ENCODE assay signal across 18 cellular contexts in genomic region chrX:123728001-123728400, GRCh38. TPM values are rescaled to one million over a fixed set of nuclear protein-coding genes. Genes with fewer than 3 reads are reported as not detected.
DNase-seq lines count a peak whose midpoint lies in the region; ATAC-seq and TF ChIP-seq lines count a peak whose summit lies in the region.
"Had no signal": no experiment of that assay in that cellular context is flagged by ENCODE, and none has a peak within 500 bp of the region (broad histone marks: within the 10 kb centered on the region; RNA-seq: fewer than 3 reads in every experiment).

No MANE protein-coding gene starts in this region.

- no peak overlapping the region for H2AFZ ChIP-seq in MM.1S (ENCODE audit: low read length)

- H3K9ac ChIP-seq in MM.1S (ENCODE audit: low read length) = no peak overlapping the region

- H3K4me1 Mint-ChIP-seq in activated T-cell treated with anti-CD3 and anti-CD28 coated beads, Interleukin-2, amount 50 U/mL, for 72 hours (ENCODE audit: low read depth) = peaks cover 36% of the 10 kb centered on the region
- H3K4me1 Mint-ChIP-seq in activated T-cell treated with anti-CD3 and anti-CD28 coated beads, Interleukin-2, amount 50 U/mL, for 4 hours (ENCODE audit: low read depth) = peaks cover 34% of the 10 kb centered on the region
- H3K4me1 Mint-ChIP-seq in activated T-helper 2 cell treated with anti-CD3 and anti-CD28 coated beads, Interferon-gamma antibody, Interleukin-2, Interleukin-4, amounts not matched to agents 10 μg/mL and 5 μg/mL and 100 μg/mL, durations not matched to agents 14 hours and 24 hours and 36 hours (ENCODE audit: low read depth) = peaks cover 22% of the 10 kb centered on the region
- peaks cover 14 to 70% (median 57%) of the 10 kb centered on the region in 7 donors for H3K4me1 Mint-ChIP-seq in naive thymus-derived CD4-positive, alpha-beta T cell

- H3K27ac Mint-ChIP-seq in activated T-cell treated with anti-CD3 and anti-CD28 coated beads, Interleukin-2, amount 50 U/mL, for 72 hours = peak overlapping the region; percentile 89
- H3K27ac Mint-ChIP-seq in activated T-helper 2 cell treated with anti-CD3 and anti-CD28 coated beads, Interferon-gamma antibody, Interleukin-2, Interleukin-4, amounts not matched to agents 10 μg/mL and 5 μg/mL and 100 μg/mL, durations not matched to agents 14 hours and 24 hours and 36 hours = no peak overlapping the region
- peak overlapping the region in 4 of 9 donors; percentile 32 to 81 (median 54) for H3K27ac Mint-ChIP-seq in naive thymus-derived CD4-positive, alpha-beta T cell
- H3K27ac Mint-ChIP-seq: activated CD8-positive, alpha-beta memory T cell treated with anti-CD3 and anti-CD28 coated beads, Interleukin-2, amount 10 ng/mL, durations not matched to agents 7 days and 5 days; HFFc6 had no signal

- H3K9me2 ChIP-seq in MM.1S (replicated peaks; ENCODE audit: insufficient read depth, low read length) = no peaks in the 10 kb centered on the region

- POLR2A ChIA-PET in naive thymus-derived CD4-positive, alpha-beta T cell (lab: Charles Lee) = no interaction called here

- H3K27me3 Mint-ChIP-seq in activated T-cell treated with anti-CD3 and anti-CD28 coated beads, Interleukin-2, amount 50 U/mL, for 72 hours (ENCODE audit: low read depth) = peaks cover 6% of the 10 kb centered on the region
- H3K27me3 Mint-ChIP-seq in activated T-cell treated with anti-CD3 and anti-CD28 coated beads, Interleukin-2, amount 50 U/mL, for 4 hours (ENCODE audit: low read depth) = no peaks in the 10 kb centered on the region
- no peaks in the 10 kb centered on the region for H3K27me3 Mint-ChIP-seq in activated T-helper 2 cell treated with anti-CD3 and anti-CD28 coated beads, Interferon-gamma antibody, Interleukin-2, Interleukin-4, amounts not matched to agents 10 μg/mL and 5 μg/mL and 100 μg/mL, durations not matched to agents 14 hours and 24 hours and 36 hours (ENCODE audit: low read depth)
- H3K27me3 Mint-ChIP-seq in naive thymus-derived CD4-positive, alpha-beta T cell = no peaks in the 10 kb centered on the region
- H3K27me3 Mint-ChIP-seq: activated CD8-positive, alpha-beta memory T cell treated with anti-CD3 and anti-CD28 coated beads, Interleukin-2, amount 10 ng/mL, durations not matched to agents 7 days and 5 days; effector memory CD8-positive, alpha-beta T cell had no signal

- H3K36me3 ChIP-seq in naive thymus-derived CD4-positive, alpha-beta T cell (ENCODE audit: control insufficient read depth in 2 of 3, insufficient read depth in 3 of 3, low read length in 3 of 3) = peaks cover 0 to 7% (median 0%) of the 10 kb centered on the region in 3 experiments
- H3K36me3 ChIP-seq in MM.1S (replicated peaks; ENCODE audit: insufficient read depth, low read length) = no peaks in the 10 kb centered on the region; the same call in 1 of the 2 replicates

- H4K20me1 ChIP-seq in MM.1S (ENCODE audit: insufficient read depth, low read length) = no peaks in the 10 kb centered on the region

- intact Hi-C loops in activated T-helper 2 cell treated with anti-CD3 and anti-CD28 coated beads, Interferon-gamma antibody, Interleukin-2, Interleukin-4, amounts not matched to agents 10 μg/mL and 5 μg/mL and 100 μg/mL, durations not matched to agents 14 hours and 24 hours and 36 hours (cut with micrococcal nuclease) = no loop called here
- intact Hi-C loops in naive thymus-derived CD4-positive, alpha-beta T cell (cut with micrococcal nuclease) = no loop called here

- CTCF ChIA-PET in naive thymus-derived CD4-positive, alpha-beta T cell (lab: Charles Lee) = no interaction called here

- TF ChIP-seq CTCF in NB4 (IDR thresholded peaks at IDR 0.05; ENCODE audit: low read depth, low read length) (no peak), MM.1S (IDR thresholded peaks at IDR 0.05; ENCODE audit: low read length) (no peak)

- H3K4me1 ChIP-seq in naive thymus-derived CD4-positive, alpha-beta T cell (ENCODE audit: control insufficient read depth in 2 of 2, insufficient read depth in 2 of 2, low read length in 2 of 2) = peaks cover 0 to 9% of the 10 kb centered on the region in 2 donors
- no peaks in the 10 kb centered on the region for H3K4me1 ChIP-seq in MM.1S (ENCODE audit: low read length)

- DNase-seq in activated T-cell treated with anti-CD3 and anti-CD28 coated beads, Interleukin-2, amount 50 U/mL, for 72 hours = no peak
- no peak for DNase-seq in activated T-cell treated with anti-CD3 and anti-CD28 coated beads, Interleukin-2, amount 50 U/mL, for 4 hours
- no peak for DNase-seq in NB4 (ENCODE audit: low read depth)
- DNase-seq in activated T-helper 2 cell treated with anti-CD3 and anti-CD28 coated beads, Interferon-gamma antibody, Interleukin-2, Interleukin-4, amounts not matched to agents 10 μg/mL and 5 μg/mL and 100 μg/mL, durations not matched to agents 14 hours and 24 hours and 36 hours (ENCODE audit: low spot score) = no peak
- DNase-seq in naive thymus-derived CD4-positive, alpha-beta T cell = no peak
- no peak for DNase-seq in MM.1S
- no peak for DNase-seq in NOMO-1 treated with dmso at 0.1 percent for 144 hours (lab: John Stamatoyannopoulos, UW; ENCODE audit: unreplicated experiment)
- DNase-seq: ACHN; activated CD8-positive, alpha-beta memory T cell treated with anti-CD3 and anti-CD28 coated beads, Interleukin-2, amount 10 ng/mL, durations not matched to agents 7 days and 5 days; activated gamma-delta T cell; effector memory CD8-positive, alpha-beta T cell; HFFc6; mesendoderm; MG63; PC-3 had no signal

- no peaks in the 10 kb centered on the region for H3F3A ChIP-seq in MM.1S (ENCODE audit: insufficient read depth, low read length)

- H3K9me3 Mint-ChIP-seq in activated T-cell treated with anti-CD3 and anti-CD28 coated beads, Interleukin-2, amount 50 U/mL, for 72 hours = no peaks in the 10 kb centered on the region
- H3K9me3 Mint-ChIP-seq in activated T-cell treated with anti-CD3 and anti-CD28 coated beads, Interleukin-2, amount 50 U/mL, for 4 hours = no peaks in the 10 kb centered on the region
- no peaks in the 10 kb centered on the region for H3K9me3 Mint-ChIP-seq in activated T-helper 2 cell treated with anti-CD3 and anti-CD28 coated beads, Interferon-gamma antibody, Interleukin-2, Interleukin-4, amounts not matched to agents 10 μg/mL and 5 μg/mL and 100 μg/mL, durations not matched to agents 14 hours and 24 hours and 36 hours
- H3K9me3 Mint-ChIP-seq in naive thymus-derived CD4-positive, alpha-beta T cell = peaks cover 0 to 2% (median 0%) of the 10 kb centered on the region in 11 donors
- H3K9me3 Mint-ChIP-seq: effector memory CD8-positive, alpha-beta T cell; HFFc6 had no signal

- peak overlapping the region; percentile 13 for H3K4me3 ChIP-seq in NB4 (ENCODE audit: low read depth, low read length)
- no peak overlapping the region for H3K4me3 ChIP-seq in naive thymus-derived CD4-positive, alpha-beta T cell (ENCODE audit: low read length)
- no peak overlapping the region for H3K4me3 ChIP-seq in MM.1S (ENCODE audit: low read length)
- H3K4me3 ChIP-seq: MG63, SJSA1 had no signal

- TF ChIP-seq POLR2A in NB4 (IDR thresholded peaks at IDR 0.05; ENCODE audit: extremely low read depth, insufficient read length) = no peak

- H3K79me2 ChIP-seq in MM.1S (ENCODE audit: low read length) = peaks cover 98% of the 10 kb centered on the region

- no peak overlapping the region for H3K4me2 ChIP-seq in MM.1S (ENCODE audit: low read depth, low read length)

- H3K27me3 ChIP-seq in naive thymus-derived CD4-positive, alpha-beta T cell (ENCODE audit: control insufficient read depth in 2 of 2, insufficient read depth in 2 of 2, low read length in 2 of 2) = no peaks in the 10 kb centered on the region
- no peaks in the 10 kb centered on the region for H3K27me3 ChIP-seq in MM.1S (replicated peaks; ENCODE audit: insufficient read depth, low read length)
- H3K27me3 ChIP-seq: MG63, SJSA1 had no signal

- H3K27ac ChIP-seq in naive thymus-derived CD4-positive, alpha-beta T cell (ENCODE audit: low read depth, low read length) = peak overlapping the region; percentile 14
- H3K27ac ChIP-seq in MM.1S (ENCODE audit: low read length) = no peak overlapping the region
- H3K27ac ChIP-seq: C4-2B, SJSA1 had no signal

- ATAC-seq in activated T-cell treated with anti-CD3 and anti-CD28 coated beads, Interleukin-2, amount 50 U/mL, for 72 hours (replicated peaks in 1 of 2) = no peak
- no peak for ATAC-seq in activated T-cell treated with anti-CD3 and anti-CD28 coated beads, Interleukin-2, amount 50 U/mL, for 4 hours
- ATAC-seq in naive thymus-derived CD4-positive, alpha-beta T cell = no peak
- no peak for ATAC-seq in GM21825 (IDR thresholded peaks at IDR 0.05; ENCODE audit: unreplicated experiment)
- ATAC-seq: activated CD8-positive, alpha-beta memory T cell treated with anti-CD3 and anti-CD28 coated beads, Interleukin-2, amount 10 ng/mL, durations not matched to agents 7 days and 5 days; effector memory CD8-positive, alpha-beta T cell; PC-3 had no signal

- no peaks in the 10 kb centered on the region for H3K9me3 ChIP-seq in naive thymus-derived CD4-positive, alpha-beta T cell (ENCODE audit: control insufficient read depth in 2 of 3, low read length in 3 of 3)
- H3K9me3 ChIP-seq in MM.1S (replicated peaks; ENCODE audit: insufficient read depth, low read length) = no peaks in the 10 kb centered on the region
- H3K9me3 ChIP-seq: MG63, SJSA1 had no signal

- peaks cover 3 to 4% of the 10 kb centered on the region in 2 donors for H3K36me3 Mint-ChIP-seq in activated T-cell treated with anti-CD3 and anti-CD28 coated beads, Interleukin-2, amount 50 U/mL, for 72 hours (ENCODE audit: insufficient read depth in 2 of 2)
- peaks cover 2% of the 10 kb centered on the region for H3K36me3 Mint-ChIP-seq in activated T-cell treated with anti-CD3 and anti-CD28 coated beads, Interleukin-2, amount 50 U/mL, for 4 hours (ENCODE audit: insufficient read depth)
- H3K36me3 Mint-ChIP-seq in activated T-helper 2 cell treated with anti-CD3 and anti-CD28 coated beads, Interferon-gamma antibody, Interleukin-2, Interleukin-4, amounts not matched to agents 10 μg/mL and 5 μg/mL and 100 μg/mL, durations not matched to agents 14 hours and 24 hours and 36 hours (ENCODE audit: low read depth) = peaks cover 28% of the 10 kb centered on the region
- peaks cover 0 to 6% (median 4%) of the 10 kb centered on the region in 5 donors for H3K36me3 Mint-ChIP-seq in naive thymus-derived CD4-positive, alpha-beta T cell

- H3K4me3 Mint-ChIP-seq in activated T-cell treated with anti-CD3 and anti-CD28 coated beads, Interleukin-2, amount 50 U/mL, for 72 hours = peak overlapping the region; percentile 34 to 72
- no peak overlapping the region for H3K4me3 Mint-ChIP-seq in activated T-cell treated with anti-CD3 and anti-CD28 coated beads, Interleukin-2, amount 50 U/mL, for 4 hours
- H3K4me3 Mint-ChIP-seq in activated T-helper 2 cell treated with anti-CD3 and anti-CD28 coated beads, Interferon-gamma antibody, Interleukin-2, Interleukin-4, amounts not matched to agents 10 μg/mL and 5 μg/mL and 100 μg/mL, durations not matched to agents 14 hours and 24 hours and 36 hours (ENCODE audit: low read depth) = peak overlapping the region; percentile 17
- H3K4me3 Mint-ChIP-seq in naive thymus-derived CD4-positive, alpha-beta T cell = peak overlapping the region in 9 of 10 donors; percentile 29 to 87 (median 39)
- H3K4me3 Mint-ChIP-seq: activated CD8-positive, alpha-beta memory T cell treated with anti-CD3 and anti-CD28 coated beads, Interleukin-2, amount 10 ng/mL, durations not matched to agents 7 days and 5 days; HFFc6 had no signal

RNA-seq across cellular contexts. Expression of gene THOC2, which starts 4.9 kb away (rescaled TPM):
- total RNA-seq in activated T-cell treated with anti-CD3 and anti-CD28 coated beads, Interleukin-2, amount 50 U/mL, for 72 hours = 10 to 100 TPM; 77.8 to 79.2 TPM
- 10 to 100 TPM; 67.1 to 72.2 (median 67.6) TPM for total RNA-seq in activated T-cell treated with anti-CD3 and anti-CD28 coated beads, Interleukin-2, amount 50 U/mL, for 4 hours
- total RNA-seq in activated T-helper 2 cell treated with anti-CD3 and anti-CD28 coated beads, Interferon-gamma antibody, Interleukin-2, Interleukin-4, amounts not matched to agents 10 μg/mL and 5 μg/mL and 100 μg/mL, durations not matched to agents 14 hours and 24 hours and 36 hours = 101 and 107 TPM in 2 replicates
- 100 to 1,000 TPM in 2 of 5 experiments, 10 to 100 TPM in 3; 78.7 to 124 (median 92.4) TPM for total RNA-seq in naive thymus-derived CD4-positive, alpha-beta T cell
- 10 to 100 TPM; 36.3 to 39.0 TPM for polyA plus RNA-seq in naive thymus-derived CD4-positive, alpha-beta T cell
